Comparison of ENCODE assay signal across 1 cellular context in the genomic region with DNA sequence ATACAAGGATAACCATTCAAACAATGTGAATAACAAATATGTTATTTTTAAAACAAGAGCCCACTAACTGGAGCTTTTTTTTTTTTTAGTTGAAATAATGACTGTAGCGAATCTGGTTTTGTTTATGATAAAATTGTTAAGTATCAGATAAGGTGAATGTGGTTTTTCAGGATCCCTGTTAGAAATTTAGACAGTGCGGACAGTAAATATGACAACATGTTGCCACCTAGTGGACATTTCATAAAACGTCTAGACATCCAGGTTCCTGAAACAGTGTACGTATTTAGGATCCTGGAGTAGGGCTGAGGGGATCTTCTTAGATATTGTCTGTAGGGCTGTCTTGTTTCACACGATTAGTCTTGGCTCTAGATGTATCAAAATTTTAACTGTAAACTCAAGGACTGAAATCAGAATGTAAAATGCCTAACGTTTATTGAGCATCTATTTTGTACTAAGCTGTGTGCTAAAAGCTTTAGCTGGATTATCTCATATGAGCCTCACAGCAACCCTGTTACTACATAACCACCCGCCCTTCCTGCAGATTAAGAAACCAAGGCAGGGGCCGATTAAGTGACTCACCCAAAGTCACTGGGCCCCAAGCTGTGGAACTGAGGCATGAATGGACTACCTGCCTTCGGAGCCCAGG.
A peak's percentile ranks its signal among the peaks of the same experiment; 100 is the strongest.
TF ChIP-seq lines count a peak whose summit lies in the region.

No MANE protein-coding gene starts in this region.

TF ChIP-seq in K562, 482 proteins besides CTCF, POLR2A, EP300 and RAD21:
- TF ChIP-seq DEAF1 (CRISPR knock-in tag; IDR thresholded peaks at IDR 0.05) (peak; percentile 77), RBM25 (IDR thresholded peaks at IDR 0.05; ENCODE audit: low read depth, low read length, severe bottlenecking) (peak; percentile 36), ZBTB34 (CRISPR knock-in tag; IDR thresholded peaks at IDR 0.05) (no peak), SMC3 (conservative IDR thresholded peaks at IDR 0.05; ENCODE audit: insufficient read depth, low read depth, low read length) (peak; percentile 48; the same call in 1 of the 2 replicates)
